ENCODE assay signal across 27 cellular contexts in the genomic region with DNA sequence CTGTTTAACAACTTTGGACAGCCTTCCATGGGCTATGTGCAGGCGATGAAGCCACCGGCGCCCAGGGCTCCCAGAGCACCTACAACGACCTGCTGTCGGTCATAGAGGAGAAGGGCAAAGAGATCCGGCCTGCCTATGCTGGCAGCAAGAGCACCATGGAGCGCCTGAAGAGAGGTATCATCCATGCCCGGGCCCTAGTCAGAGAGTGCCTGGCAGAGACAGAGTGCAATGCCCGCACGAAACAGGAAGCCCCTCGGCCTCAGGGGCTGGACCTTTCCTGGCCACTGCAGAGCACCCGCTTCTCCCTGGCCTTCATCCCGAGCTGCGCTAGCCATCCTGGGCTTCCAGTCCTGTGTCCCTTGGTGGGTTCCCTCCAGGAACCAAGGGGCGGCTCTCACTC.
DNase-seq lines count a peak whose midpoint lies in the region; ATAC-seq, FAIRE-seq and TF ChIP-seq lines count a peak whose summit lies in the region.
"Had no signal": no experiment of that assay in that cellular context is flagged by ENCODE, and none has a peak within 500 bp of the region (broad histone marks: within the 10 kb centered on the region; RNA-seq: fewer than 3 reads in every experiment).

No MANE protein-coding gene starts in this region.

- H3K4me1 ChIP-seq in GM23338 (ENCODE audit: insufficient read depth) (no peaks in the 10 kb centered on the region), H1 (replicated peaks in 1 of 4; ENCODE audit: control insufficient read depth in 3 of 4, insufficient read depth in 4 of 4, low read length in 3 of 4) (no peaks in the 10 kb centered on the region), neuronal stem cell (ENCODE audit: control insufficient read depth in 2 of 2, insufficient read depth in 1 of 2, low read depth in 1 of 2, low read length in 2 of 2) (no peaks in the 10 kb centered on the region), spleen (no peaks in the 10 kb centered on the region)
- H3K4me1 ChIP-seq: A549; BE2C; BLaER1 treated with 17β-estradiol and CSF1 and Interleukin-3, amounts not matched to agents 10 nM and 100 nM had no signal

- no peak overlapping the region for H2BK120ac ChIP-seq in H1 (replicated peaks; ENCODE audit: low read depth, low read length)
- H2BK120ac ChIP-seq in neuronal stem cell (ENCODE audit: low read depth, low read length), result no peak overlapping the region

- FAIRE-seq in H1 (lab: Jason Lieb, UNC), result no peak
- FAIRE-seq: A549, D721Med, GM12878, GM19239 had no signal

- H2BK5ac ChIP-seq in H1 (ENCODE audit: low read depth, low read length) (no peak overlapping the region), neuronal stem cell (ENCODE audit: low read length) (no peak overlapping the region)

- H3K4me2 ChIP-seq in GM23338, result no peak overlapping the region
- H3K4me2 ChIP-seq in H1 (ENCODE audit: insufficient read depth in 1 of 2, low read depth in 2 of 2, low read length in 2 of 2), result no peak overlapping the region
- H3K4me2 ChIP-seq in neuronal stem cell (ENCODE audit: insufficient read depth, low read length, poor library complexity, severe bottlenecking), result no peak overlapping the region
- H3K4me2 ChIP-seq: A549; BLaER1 treated with 17β-estradiol and CSF1 and Interleukin-3, amounts not matched to agents 10 nM and 100 nM had no signal

- H3K4me3 ChIP-seq in GM23338, result no peak overlapping the region
- no peak overlapping the region for H3K4me3 ChIP-seq in H1 (ENCODE audit: extremely low read depth in 1 of 4, insufficient read depth in 2 of 4, low read depth in 3 of 4, low read length in 4 of 4)
- peak overlapping the region in 1 of 2 donors; percentile 41 for H3K4me3 ChIP-seq in neuronal stem cell (ENCODE audit: low read length in 2 of 2)
- H3K4me3 ChIP-seq in spleen, result no peak overlapping the region
- H3K4me3 ChIP-seq: A549; BLaER1 treated with 17β-estradiol and CSF1 and Interleukin-3, amounts not matched to agents 10 nM and 100 nM; GM12878 had no signal

- POLR2A ChIA-PET in H1 (lab: Charles Lee; ENCODE audit: partially characterized antibody), result no interaction called here
- POLR2A ChIA-PET in HEK293T (lab: Yijun Ruan, JAX), result no interaction called here

- intact Hi-C loops in spleen (cut with DNase I; ENCODE audit: low total_unique reads), result no loop called here

- ATAC-seq in GM23338 (no peak), HG02840 (IDR thresholded peaks at IDR 0.05; ENCODE audit: low FRiP score, unreplicated experiment) (no peak), HG02884 (IDR thresholded peaks at IDR 0.05; ENCODE audit: unreplicated experiment) (no peak)
- ATAC-seq: A549, GM12878 had no signal

- H3K36me3 ChIP-seq in GM23338 (ENCODE audit: insufficient read depth) (no peaks in the 10 kb centered on the region), H1 (ENCODE audit: control insufficient read depth in 2 of 4, insufficient read depth in 4 of 4, low read length in 3 of 4) (no peaks in the 10 kb centered on the region), neuronal stem cell (replicated peaks in 1 of 2; ENCODE audit: control insufficient read depth in 2 of 2, insufficient read depth in 2 of 2, low read length in 2 of 2) (no peaks in the 10 kb centered on the region), spleen (no peaks in the 10 kb centered on the region)
- H3K36me3 ChIP-seq: BE2C; BLaER1 treated with 17β-estradiol and CSF1 and Interleukin-3, amounts not matched to agents 10 nM and 100 nM had no signal

- H3K27me3 ChIP-seq in GM23338 (ENCODE audit: insufficient read depth) (no peaks in the 10 kb centered on the region), H1 (replicated peaks in 1 of 4; ENCODE audit: control insufficient read depth in 3 of 4, extremely low read depth in 1 of 4, insufficient read depth in 3 of 4, low read length in 3 of 4) (peaks cover 0 to 1% (median 0%) of the 10 kb centered on the region in 4 experiments; a peak in 1 of 7 replicates), neuronal stem cell (ENCODE audit: control insufficient read depth in 3 of 3, insufficient read depth in 3 of 3, low read depth in 1 of 3, low read length in 3 of 3) (no peaks in the 10 kb centered on the region), spleen (replicated peaks in 1 of 7) (no peaks in the 10 kb centered on the region)
- H3K27me3 ChIP-seq: BE2C; BLaER1 treated with 17β-estradiol and CSF1 and Interleukin-3, amounts not matched to agents 10 nM and 100 nM had no signal

- H4K8ac ChIP-seq in H1 (ENCODE audit: extremely low read depth, insufficient read depth, low read length), result peak overlapping the region; percentile 22; the same call in 1 of the 2 replicates
- peak overlapping the region; percentile 7 for H4K8ac ChIP-seq in neuronal stem cell (ENCODE audit: low read depth, low read length)

- H2BK20ac ChIP-seq in H1 (ENCODE audit: low read length), result no peak overlapping the region

- H3K23me2 ChIP-seq in H1 (ENCODE audit: low read depth, low read length), result no peaks in the 10 kb centered on the region

- DNase-seq in GM23338 (ENCODE audit: low spot score) (no peak), H1 (ENCODE audit: low read depth in 1 of 2, low spot score in 2 of 2) (no peak), neuronal stem cell (ENCODE audit: low spot score) (no peak), spleen (peak; percentile 67), T-helper 1 cell (no peak), HEK293T (ENCODE audit: extremely low spot score) (no peak)
- DNase-seq: 8988T; ACHN; AML-193; BE2C; CD4-positive, alpha-beta T cell; CD8-positive, alpha-beta memory T cell; DMS 273 treated with DMSO at 0.1 percent for 48 hours; DMS79; EL; GDM1; GOT3; H7; HCEC 1CT had no signal

- TF ChIP-seq POLR2A in H1 (IDR thresholded peaks at IDR 0.05; ENCODE audit: control extremely low read depth in 1 of 2, low read depth in 2 of 2, low read length in 2 of 2) (no peak), spleen (IDR thresholded peaks at IDR 0.05) (no peak)

- 93% methylated on average over 11 of the region's 15 CpGs; no CpG with 5 or more reads in 1 of the 2 experiments for WGBS in H1 (ENCODE audit: extremely low coverage in 1 of 2, insufficient coverage in 1 of 2, insufficient read length in 1 of 2, insufficient replicate concordance in 2 of 2, low coverage in 1 of 2, low lambda C conversion rate in 2 of 2, missing lambda C conversion rate in 1 of 2), 2 experiments
- no CpG with 5 or more reads among the region's 15 CpGs for WGBS in neuronal stem cell (ENCODE audit: extremely low coverage in 2 of 2, insufficient read length in 2 of 2, insufficient replicate concordance in 1 of 2), 2 donors
- 77 to 94% (median 92%) methylated on average over 9 to 15 of the region's 15 CpGs for WGBS in spleen, 5 donors

- H2BK15ac ChIP-seq in H1 (ENCODE audit: low read length) (no peak overlapping the region), neuronal stem cell (ENCODE audit: low read length) (peak overlapping the region; percentile 35)

- H3K27ac ChIP-seq in GM23338 (ENCODE audit: low read depth), result no peak overlapping the region
- H3K27ac ChIP-seq in H1 (ENCODE audit: low read depth, low read length), result no peak overlapping the region
- H3K27ac ChIP-seq in neuronal stem cell (replicated peaks; ENCODE audit: low read length), result no peak overlapping the region
- H3K27ac ChIP-seq in spleen, result no peak overlapping the region
- H3K27ac ChIP-seq: A549; BLaER1 treated with 17β-estradiol and CSF1 and Interleukin-3, amounts not matched to agents 10 nM and 100 nM had no signal

- H2BK12ac ChIP-seq in H1 (ENCODE audit: low read depth, low read length), result no peak overlapping the region
- peak overlapping the region; percentile 54 for H2BK12ac ChIP-seq in neuronal stem cell (ENCODE audit: low read length)

- no peaks in the 10 kb centered on the region for H3K27me3 Mint-ChIP-seq in GM23338 (ENCODE audit: insufficient read depth, low read depth, poor library complexity)
- H3K27me3 Mint-ChIP-seq: CD4-positive, alpha-beta T cell; CD8-positive, alpha-beta memory T cell had no signal

- H3K9me2 ChIP-seq in GM23338 (ENCODE audit: insufficient read depth), result no peaks in the 10 kb centered on the region

- H2AK5ac ChIP-seq in H1 (ENCODE audit: low read depth, low read length) (no peak overlapping the region), neuronal stem cell (ENCODE audit: low read depth, low read length) (peak overlapping the region; percentile 19)

- no peaks in the 10 kb centered on the region for H3K36me3 Mint-ChIP-seq in GM23338 (ENCODE audit: low read depth)
- H3K36me3 Mint-ChIP-seq: CD14-positive monocyte; CD8-positive, alpha-beta memory T cell had no signal

- H3K14ac ChIP-seq in H1 (ENCODE audit: insufficient read length) (no peak overlapping the region), neuronal stem cell (ENCODE audit: low read length) (peak overlapping the region; percentile 67)

- H4K5ac ChIP-seq in H1 (ENCODE audit: insufficient read length, low read depth, low read length), result no peak overlapping the region

- H3K4me3 Mint-ChIP-seq in GM23338, result no peak overlapping the region
- H3K4me3 Mint-ChIP-seq: CD14-positive monocyte; CD4-positive, alpha-beta T cell; CD8-positive, alpha-beta memory T cell had no signal

- no peaks in the 10 kb centered on the region for H4K20me1 ChIP-seq in GM23338 (replicated peaks; ENCODE audit: insufficient read depth)
- H4K20me1 ChIP-seq in H1 (replicated peaks in 1 of 2; ENCODE audit: control insufficient read depth in 1 of 2, insufficient read depth in 2 of 2, low read length in 2 of 2), result no peaks in the 10 kb centered on the region
- H4K20me1 ChIP-seq: BLaER1 treated with 17β-estradiol and CSF1 and Interleukin-3, amounts not matched to agents 10 nM and 100 nM had no signal

- H3K79me1 ChIP-seq in H1 (ENCODE audit: low read depth, low read length), result no peaks in the 10 kb centered on the region
- H3K79me1 ChIP-seq in neuronal stem cell (ENCODE audit: low read depth, low read length), result no peaks in the 10 kb centered on the region

- no peak overlapping the region for H3K56ac ChIP-seq in H1 (replicated peaks; ENCODE audit: insufficient read length, low read depth, low read length)

- H3K18ac ChIP-seq in H1 (ENCODE audit: extremely low read depth, low read length) (no peak overlapping the region), neuronal stem cell (ENCODE audit: low read length) (peak overlapping the region; percentile 82)

- CTCF ChIA-PET in H1 (lab: Charles Lee; ENCODE audit: partially characterized antibody) (no interaction called here), HEK293T (lab: Yijun Ruan, JAX) (no interaction called here)

- H3K9me3 Mint-ChIP-seq in GM23338, result no peaks in the 10 kb centered on the region
- H3K9me3 Mint-ChIP-seq: CD14-positive monocyte; CD4-positive, alpha-beta T cell; CD8-positive, alpha-beta memory T cell had no signal

- no peak for TF ChIP-seq CTCF in GM23338 (conservative IDR thresholded peaks at IDR 0.05; ENCODE audit: low read depth in 2 of 2)
- no peak for TF ChIP-seq CTCF in H1 (IDR thresholded peaks at IDR 0.05; ENCODE audit: control extremely low read depth in 1 of 3, insufficient read depth in 1 of 3, low read depth in 1 of 3, low read length in 3 of 3)
- no peak for TF ChIP-seq CTCF in spleen (IDR thresholded peaks at IDR 0.05 in 8 of 11, conservative IDR thresholded peaks at IDR 0.05 in 3 of 11)

- H3K23ac ChIP-seq in H1 (ENCODE audit: insufficient read length) (no peak overlapping the region), neuronal stem cell (ENCODE audit: low read depth, low read length, poor library complexity) (no peak overlapping the region)

- H4K91ac ChIP-seq in H1 (replicated peaks; ENCODE audit: insufficient read length, low read length) (no peak overlapping the region), neuronal stem cell (ENCODE audit: low read depth, low read length, poor library complexity) (no peak overlapping the region)

- H3K9me3 ChIP-seq in H1 (ENCODE audit: insufficient read depth in 2 of 2, low read depth in 1 of 2, low read length in 1 of 2) (no peaks in the 10 kb centered on the region), neuronal stem cell (replicated peaks in 1 of 2; ENCODE audit: control insufficient read depth in 2 of 2, insufficient read depth in 1 of 2, low read depth in 1 of 2, low read length in 2 of 2) (no peaks in the 10 kb centered on the region), spleen (no peaks in the 10 kb centered on the region)
- H3K9me3 ChIP-seq: A549; BE2C; BLaER1 treated with 17β-estradiol and CSF1 and Interleukin-3, amounts not matched to agents 10 nM and 100 nM had no signal

- peak overlapping the region; percentile 32; the same call in 1 of the 2 replicates for H2AFZ ChIP-seq in GM23338
- no peak overlapping the region for H2AFZ ChIP-seq in H1 (ENCODE audit: low read length)
- H2AFZ ChIP-seq in neuronal stem cell (ENCODE audit: low read length), result no peak overlapping the region

- no peak overlapping the region for H3K27ac Mint-ChIP-seq in GM23338
- H3K27ac Mint-ChIP-seq: CD14-positive monocyte; CD4-positive, alpha-beta T cell; CD8-positive, alpha-beta memory T cell had no signal

- no peaks in the 10 kb centered on the region for H3K4me1 Mint-ChIP-seq in GM23338
- H3K4me1 Mint-ChIP-seq: CD14-positive monocyte; CD8-positive, alpha-beta memory T cell had no signal

- H3F3A ChIP-seq in GM23338 (replicated peaks; ENCODE audit: low read depth), result no peaks in the 10 kb centered on the region

- no peak for TF ChIP-seq EP300 in H1 (IDR thresholded peaks at IDR 0.05; ENCODE audit: borderline replicate concordance in 1 of 2, low read depth in 2 of 2, low read length in 2 of 2)

- no peaks in the 10 kb centered on the region for H3K79me2 ChIP-seq in GM23338 (replicated peaks; ENCODE audit: insufficient read depth)
- H3K79me2 ChIP-seq in H1 (ENCODE audit: control insufficient read depth in 1 of 2, insufficient read depth in 2 of 2, low read length in 2 of 2), result no peaks in the 10 kb centered on the region

- no peak for TF ChIP-seq RAD21 in H1 (IDR thresholded peaks at IDR 0.05 in 1 of 2, conservative IDR thresholded peaks at IDR 0.05 in 1 of 2; ENCODE audit: low read depth in 2 of 2, low read length in 2 of 2)

- no peak overlapping the region for H3K9ac ChIP-seq in H1 (replicated peaks in 1 of 4; ENCODE audit: extremely low read depth in 1 of 4, low read depth in 3 of 4, low read length in 3 of 4)
- H3K9ac ChIP-seq in neuronal stem cell (ENCODE audit: low read depth, low read length, poor library complexity), result no peak overlapping the region
- H3K9ac ChIP-seq: BLaER1 treated with 17β-estradiol and CSF1 and Interleukin-3, amounts not matched to agents 10 nM and 100 nM had no signal

- H3K4ac ChIP-seq in H1 (replicated peaks; ENCODE audit: insufficient read length, low read depth, low read length), result no peak overlapping the region
- H3K4ac ChIP-seq in neuronal stem cell (ENCODE audit: low read length), result peak overlapping the region; percentile 72
